Comparison of ENCODE assay signal across 21 cellular contexts in genomic region chr19:49803529-49803856, GRCh38. TPM values are rescaled to one million over a fixed set of nuclear protein-coding genes. Genes with fewer than 3 reads are reported as not detected.
DNase-seq lines count a peak whose midpoint lies in the region; ATAC-seq and TF ChIP-seq lines count a peak whose summit lies in the region.
"Had no signal": no experiment of that assay in that cellular context is flagged by ENCODE, and none has a peak within 500 bp of the region (broad histone marks: within the 10 kb centered on the region; RNA-seq: fewer than 3 reads in every experiment).

No MANE protein-coding gene starts in this region.

- no peaks in the 10 kb centered on the region for H3K79me2 ChIP-seq in parathyroid adenoma

- no peak for ATAC-seq in WTC11
- no peak for ATAC-seq in natural killer cell treated with Interleukin-12 subunit alpha and Interleukin-12 subunit beta and Interleukin-15 and Interleukin-18, amount 100 ng/mL, for 72 hours
- ATAC-seq: HCT116 had no signal

- peak overlapping the region; percentile 73 for H3K27ac Mint-ChIP-seq in WTC11
- peak overlapping the region; percentile 4 for H3K27ac Mint-ChIP-seq in endothelial cell (ENCODE audit: unreplicated experiment)
- peak overlapping the region in 1 of 2 donors; percentile 2 for H3K27ac Mint-ChIP-seq in natural killer cell treated with Interleukin-12 subunit alpha and Interleukin-12 subunit beta and Interleukin-15 and Interleukin-18, amount 100 ng/mL, for 72 hours

- no peak overlapping the region for H3K9ac ChIP-seq in parathyroid adenoma
- H3K9ac ChIP-seq: GM23248, SK-N-SH had no signal

- TF ChIP-seq CTCF in WTC11 (IDR thresholded peaks at IDR 0.05) = no peak
- TF ChIP-seq CTCF in endothelial cell (IDR thresholded peaks at IDR 0.05; ENCODE audit: unreplicated experiment) = no peak
- TF ChIP-seq CTCF in parathyroid adenoma (IDR thresholded peaks at IDR 0.05) = no peak

- H3K27me3 ChIP-seq in parathyroid adenoma (ENCODE audit: control insufficient read depth, insufficient read depth, low read length) = no peaks in the 10 kb centered on the region
- H3K27me3 ChIP-seq: MG63, Peyer's patch had no signal

- no peaks in the 10 kb centered on the region for H3K27me3 Mint-ChIP-seq in WTC11 (ENCODE audit: low read depth)
- H3K27me3 Mint-ChIP-seq in endothelial cell (ENCODE audit: unreplicated experiment) = peaks cover 23% of the 10 kb centered on the region
- no peaks in the 10 kb centered on the region for H3K27me3 Mint-ChIP-seq in natural killer cell treated with Interleukin-12 subunit alpha and Interleukin-12 subunit beta and Interleukin-15 and Interleukin-18, amount 100 ng/mL, for 72 hours

- H3K36me3 Mint-ChIP-seq in WTC11 (peaks cover 21% of the 10 kb centered on the region; the same call in 1 of the 2 replicates), endothelial cell (ENCODE audit: low read depth, unreplicated experiment) (peaks cover 33% of the 10 kb centered on the region)
- peaks cover 11% of the 10 kb centered on the region for H3K36me3 Mint-ChIP-seq in natural killer cell treated with Interleukin-12 subunit alpha and Interleukin-12 subunit beta and Interleukin-15 and Interleukin-18, amount 100 ng/mL, for 72 hours

- no peak overlapping the region for H3K27ac ChIP-seq in parathyroid adenoma
- H3K27ac ChIP-seq: GM23248, Peyer's patch had no signal

- CTCF ChIA-PET in WTC11 (lab: Charles Lee) = interaction anchor here (1.0 kb wide), 1 partner anchor 60 kb away, joined by 4 read pairs; no protein-coding TSS in a partner anchor

- H3K4me1 ChIP-seq in parathyroid adenoma = peaks cover 5% of the 10 kb centered on the region

- H3K4me1 Mint-ChIP-seq in WTC11 (peaks cover 25% of the 10 kb centered on the region), endothelial cell (ENCODE audit: unreplicated experiment) (peaks cover 11% of the 10 kb centered on the region)
- H3K4me1 Mint-ChIP-seq in natural killer cell treated with Interleukin-12 subunit alpha and Interleukin-12 subunit beta and Interleukin-15 and Interleukin-18, amount 100 ng/mL, for 72 hours (ENCODE audit: low read depth in 2 of 2) = peaks cover 14 to 15% of the 10 kb centered on the region in 2 donors

- POLR2A ChIA-PET in WTC11 (lab: Charles Lee) = no interaction called here

- H3K9me3 ChIP-seq in parathyroid adenoma (ENCODE audit: control insufficient read depth, low read length) = no peaks in the 10 kb centered on the region
- H3K9me3 ChIP-seq: MG63, Peyer's patch, SK-N-SH had no signal

- DNase-seq in COLO668 (lab: John Stamatoyannopoulos, UW; ENCODE audit: unreplicated experiment) (peak; percentile 18), WTC11 (ENCODE audit: low spot score) (no peak), endothelial cell (ENCODE audit: low spot score) (no peak), NCI-H526 treated with DMSO at 0.1 percent for 48 hours (lab: John Stamatoyannopoulos, UW) (no peak), glomerular visceral epithelial cell (ENCODE audit: extremely low spot score) (no peak)
- DNase-seq in natural killer cell treated with Interleukin-12 subunit alpha and Interleukin-12 subunit beta and Interleukin-15 and Interleukin-18, amount 100 ng/mL, for 72 hours (ENCODE audit: low spot score) = no peak
- DNase-seq: C1 segment of cervical spinal cord; GM23248; Kasumi-1; MG63; NCI-H1048; NCI-H1694; NCI-H748 treated with DMSO at 0.1 percent for 48 hours; NK-92 treated with Interleukin-12 subunit alpha and Interleukin-12 subunit beta, amount 100 ng/mL, for 24 hours; Peyer's patch; SHP77 treated with DMSO at 0.1 percent for 48 hours; SK-N-SH had no signal

- H3K36me3 ChIP-seq in parathyroid adenoma (ENCODE audit: control insufficient read depth, insufficient read depth, low read length) = no peaks in the 10 kb centered on the region

- peak overlapping the region; percentile 91 for H3K4me3 ChIP-seq in parathyroid adenoma (ENCODE audit: low read depth, low read length)
- H3K4me3 ChIP-seq: GM23248, MG63 had no signal

- H3K9me3 Mint-ChIP-seq in WTC11 (no peaks in the 10 kb centered on the region), endothelial cell (ENCODE audit: unreplicated experiment) (no peaks in the 10 kb centered on the region)
- H3K9me3 Mint-ChIP-seq in natural killer cell treated with Interleukin-12 subunit alpha and Interleukin-12 subunit beta and Interleukin-15 and Interleukin-18, amount 100 ng/mL, for 72 hours = no peaks in the 10 kb centered on the region

- H3K4me2 ChIP-seq in parathyroid adenoma (ENCODE audit: low read length) = peak overlapping the region; percentile 96
- H3K4me2 ChIP-seq: SK-N-SH had no signal

- H2AFZ ChIP-seq in parathyroid adenoma = no peak overlapping the region
- H2AFZ ChIP-seq: GM23248 had no signal

- H3K4me3 Mint-ChIP-seq in WTC11 (peak overlapping the region; percentile 11; the same call in 1 of the 2 replicates), endothelial cell (ENCODE audit: unreplicated experiment) (peak overlapping the region; percentile 44)
- no peak overlapping the region for H3K4me3 Mint-ChIP-seq in natural killer cell treated with Interleukin-12 subunit alpha and Interleukin-12 subunit beta and Interleukin-15 and Interleukin-18, amount 100 ng/mL, for 72 hours

TF ChIP-seq in WTC11, 78 proteins besides CTCF, POLR2A, EP300 and RAD21 (continues in another document):
- TF ChIP-seq FOXJ3 (CRISPR knock-in tag; IDR thresholded peaks at IDR 0.05; ENCODE audit: borderline replicate concordance) (no peak), NR3C1 (CRISPR knock-in tag; conservative IDR thresholded peaks at IDR 0.05; ENCODE audit: low read depth) (no peak), ETV6 (CRISPR knock-in tag; IDR thresholded peaks at IDR 0.05) (no peak), NR2C2 (CRISPR knock-in tag; IDR thresholded peaks at IDR 0.05) (no peak), TP53 (CRISPR knock-in tag; IDR thresholded peaks at IDR 0.05) (no peak), JUN (CRISPR knock-in tag; IDR thresholded peaks at IDR 0.05) (no peak), ZNF671 (CRISPR knock-in tag; IDR thresholded peaks at IDR 0.05) (no peak), TCF7 (CRISPR knock-in tag; IDR thresholded peaks at IDR 0.05; ENCODE audit: low read depth) (no peak), ELF4 (CRISPR knock-in tag; IDR thresholded peaks at IDR 0.05; ENCODE audit: low read depth) (no peak)
- TF ChIP-seq, protein P1, sequence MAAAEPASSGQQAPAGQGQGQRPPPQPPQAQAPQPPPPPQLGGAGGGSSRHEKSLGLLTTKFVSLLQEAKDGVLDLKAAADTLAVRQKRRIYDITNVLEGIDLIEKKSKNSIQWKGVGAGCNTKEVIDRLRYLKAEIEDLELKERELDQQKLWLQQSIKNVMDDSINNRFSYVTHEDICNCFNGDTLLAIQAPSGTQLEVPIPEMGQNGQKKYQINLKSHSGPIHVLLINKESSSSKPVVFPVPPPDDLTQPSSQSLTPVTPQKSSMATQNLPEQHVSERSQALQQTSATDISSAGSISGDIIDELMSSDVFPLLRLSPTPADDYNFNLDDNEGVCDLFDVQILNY (CRISPR knock-in tag; IDR thresholded peaks at IDR 0.05) = no peak
- TF ChIP-seq, protein P2, sequence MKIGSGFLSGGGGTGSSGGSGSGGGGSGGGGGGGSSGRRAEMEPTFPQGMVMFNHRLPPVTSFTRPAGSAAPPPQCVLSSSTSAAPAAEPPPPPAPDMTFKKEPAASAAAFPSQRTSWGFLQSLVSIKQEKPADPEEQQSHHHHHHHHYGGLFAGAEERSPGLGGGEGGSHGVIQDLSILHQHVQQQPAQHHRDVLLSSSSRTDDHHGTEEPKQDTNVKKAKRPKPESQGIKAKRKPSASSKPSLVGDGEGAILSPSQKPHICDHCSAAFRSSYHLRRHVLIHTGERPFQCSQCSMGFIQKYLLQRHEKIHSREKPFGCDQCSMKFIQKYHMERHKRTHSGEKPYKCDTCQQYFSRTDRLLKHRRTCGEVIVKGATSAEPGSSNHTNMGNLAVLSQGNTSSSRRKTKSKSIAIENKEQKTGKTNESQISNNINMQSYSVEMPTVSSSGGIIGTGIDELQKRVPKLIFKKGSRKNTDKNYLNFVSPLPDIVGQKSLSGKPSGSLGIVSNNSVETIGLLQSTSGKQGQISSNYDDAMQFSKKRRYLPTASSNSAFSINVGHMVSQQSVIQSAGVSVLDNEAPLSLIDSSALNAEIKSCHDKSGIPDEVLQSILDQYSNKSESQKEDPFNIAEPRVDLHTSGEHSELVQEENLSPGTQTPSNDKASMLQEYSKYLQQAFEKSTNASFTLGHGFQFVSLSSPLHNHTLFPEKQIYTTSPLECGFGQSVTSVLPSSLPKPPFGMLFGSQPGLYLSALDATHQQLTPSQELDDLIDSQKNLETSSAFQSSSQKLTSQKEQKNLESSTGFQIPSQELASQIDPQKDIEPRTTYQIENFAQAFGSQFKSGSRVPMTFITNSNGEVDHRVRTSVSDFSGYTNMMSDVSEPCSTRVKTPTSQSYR (CRISPR knock-in tag; IDR thresholded peaks at IDR 0.05) = no peak

RNA-seq across cellular contexts. Expression of gene FUZ, which starts 9.6 kb away (rescaled TPM):
- total RNA-seq in WTC11 (2021) = 35.1 to 36.3 TPM (median 35.7 TPM) in 3 replicates
- 15.6 TPM for total RNA-seq in endothelial cell (ENCODE audit: unreplicated experiment)
- 10 to 100 TPM; 10.7 to 18.0 TPM for total RNA-seq in natural killer cell treated with Interleukin-12 subunit alpha and Interleukin-12 subunit beta and Interleukin-15 and Interleukin-18, amount 100 ng/mL, for 72 hours

RNA-seq across cellular contexts. Expression of gene MED25, which starts 14.6 kb away (rescaled TPM):
- total RNA-seq in WTC11 (2021) = 80.2 to 81.2 TPM (median 81.2 TPM) in 3 replicates
- 117 TPM for total RNA-seq in endothelial cell (ENCODE audit: unreplicated experiment)
- 10 to 100 TPM; 48.0 to 64.6 TPM for total RNA-seq in natural killer cell treated with Interleukin-12 subunit alpha and Interleukin-12 subunit beta and Interleukin-15 and Interleukin-18, amount 100 ng/mL, for 72 hours

RNA-seq across cellular contexts. Expression of gene AP2A1, which starts 36.7 kb away (rescaled TPM):
- total RNA-seq in WTC11 (2021) (119 to 127 TPM (median 120 TPM) in 3 replicates), endothelial cell (ENCODE audit: unreplicated experiment) (191 TPM)
- 100 to 1,000 TPM; 131 to 142 TPM for total RNA-seq in natural killer cell treated with Interleukin-12 subunit alpha and Interleukin-12 subunit beta and Interleukin-15 and Interleukin-18, amount 100 ng/mL, for 72 hours

RNA-seq across cellular contexts. Expression of gene TSKS, which starts 40.4 kb away (rescaled TPM):
- total RNA-seq in WTC11 (2021) = 0.30 to 0.55 TPM (median 0.48 TPM) in 3 replicates
- not detected for total RNA-seq in endothelial cell (ENCODE audit: unreplicated experiment)
- total RNA-seq in natural killer cell treated with Interleukin-12 subunit alpha and Interleukin-12 subunit beta and Interleukin-15 and Interleukin-18, amount 100 ng/mL, for 72 hours = under 1 TPM; 0.38 to 0.53 TPM
- total RNA-seq: A673, NCI-H460, Peyer's patch had no signal

RNA-seq across cellular contexts. Expression of gene PTOV1, which starts 47.5 kb away (rescaled TPM):
- total RNA-seq in WTC11 (2021) (296 to 316 TPM (median 306 TPM) in 3 replicates), endothelial cell (ENCODE audit: unreplicated experiment) (231 TPM)
- 10 to 100 TPM; 64.6 to 78.0 TPM for total RNA-seq in natural killer cell treated with Interleukin-12 subunit alpha and Interleukin-12 subunit beta and Interleukin-15 and Interleukin-18, amount 100 ng/mL, for 72 hours
